12 cellular contexts compared by ENCODE assay signal in genomic region chr18:11366410-11366809, GRCh38.
DNase-seq lines count a peak whose midpoint lies in the region; ATAC-seq and TF ChIP-seq lines count a peak whose summit lies in the region.
"Had no signal": no experiment of that assay in that cellular context is flagged by ENCODE, and none has a peak within 500 bp of the region (broad histone marks: within the 10 kb centered on the region; RNA-seq: fewer than 3 reads in every experiment).

No MANE protein-coding gene starts in this region.

- no peaks in the 10 kb centered on the region for H3K9me2 ChIP-seq in GM23248 (ENCODE audit: insufficient read depth)

- H3K79me2 ChIP-seq in GM23248 (ENCODE audit: insufficient read depth): no peaks in the 10 kb centered on the region

- H3K4me1 ChIP-seq in skeletal muscle tissue (ENCODE audit: control insufficient read depth in 3 of 3, insufficient read depth in 3 of 3, low read length in 3 of 3): peaks cover 9 to 10% (median 9%) of the 10 kb centered on the region in 3 donors
- H3K4me1 ChIP-seq in GM23248 (ENCODE audit: insufficient read depth): no peaks in the 10 kb centered on the region

- in situ Hi-C loops in GM23248 (cut with MboI): no loop called here

- no peak for ATAC-seq in naive thymus-derived CD8-positive, alpha-beta T cell
- ATAC-seq: activated CD8-positive, alpha-beta memory T cell treated with anti-CD3 and anti-CD28 coated beads, Interleukin-2, amount 10 ng/mL, durations not matched to agents 7 days and 5 days had no signal

- no peak overlapping the region for H3K4me3 Mint-ChIP-seq in glutamatergic neuron (ENCODE audit: unreplicated experiment)
- no peak overlapping the region for H3K4me3 Mint-ChIP-seq in naive thymus-derived CD8-positive, alpha-beta T cell
- H3K4me3 Mint-ChIP-seq: activated CD8-positive, alpha-beta memory T cell treated with anti-CD3 and anti-CD28 coated beads, Interleukin-2, amount 10 ng/mL, durations not matched to agents 7 days and 5 days had no signal

- no peak overlapping the region for H3K4me2 ChIP-seq in GM23248 (ENCODE audit: unreplicated experiment)

- peaks cover 14% of the 10 kb centered on the region for H3K4me1 Mint-ChIP-seq in glutamatergic neuron (ENCODE audit: low read depth, unreplicated experiment)
- H3K4me1 Mint-ChIP-seq in naive thymus-derived CD8-positive, alpha-beta T cell: no peaks in the 10 kb centered on the region
- H3K4me1 Mint-ChIP-seq: activated CD8-positive, alpha-beta memory T cell treated with anti-CD3 and anti-CD28 coated beads, Interleukin-2, amount 10 ng/mL, durations not matched to agents 7 days and 5 days had no signal

- H3F3A ChIP-seq in GM23248 (ENCODE audit: insufficient read depth): no peaks in the 10 kb centered on the region

- peak overlapping the region; percentile 89 for H3K27ac Mint-ChIP-seq in glutamatergic neuron (ENCODE audit: unreplicated experiment)
- no peak overlapping the region for H3K27ac Mint-ChIP-seq in naive thymus-derived CD8-positive, alpha-beta T cell
- H3K27ac Mint-ChIP-seq: activated CD8-positive, alpha-beta memory T cell treated with anti-CD3 and anti-CD28 coated beads, Interleukin-2, amount 10 ng/mL, durations not matched to agents 7 days and 5 days had no signal

- H4K20me1 ChIP-seq in GM23248 (ENCODE audit: insufficient read depth): no peaks in the 10 kb centered on the region

- H3K9me3 Mint-ChIP-seq in glutamatergic neuron (ENCODE audit: unreplicated experiment): no peaks in the 10 kb centered on the region
- H3K9me3 Mint-ChIP-seq in naive thymus-derived CD8-positive, alpha-beta T cell: peaks cover 0 to 3% (median 0%) of the 10 kb centered on the region in 9 donors

- H3K27ac ChIP-seq in skeletal muscle tissue (ENCODE audit: low read depth, low read length): peak overlapping the region; percentile 86
- no peak overlapping the region for H3K27ac ChIP-seq in GM23248
- H3K27ac ChIP-seq: thoracic aorta had no signal

- H3K9me3 ChIP-seq in skeletal muscle tissue (ENCODE audit: control insufficient read depth in 3 of 3, low read length in 3 of 3): no peaks in the 10 kb centered on the region
- H3K9me3 ChIP-seq in GM23248 (ENCODE audit: low read depth): no peaks in the 10 kb centered on the region
- H3K9me3 ChIP-seq: thoracic aorta had no signal

- H3K36me3 ChIP-seq in skeletal muscle tissue (ENCODE audit: control insufficient read depth in 3 of 3, insufficient read depth in 3 of 3, low read length in 3 of 3): no peaks in the 10 kb centered on the region
- no peaks in the 10 kb centered on the region for H3K36me3 ChIP-seq in GM23248 (ENCODE audit: low read depth)
- H3K36me3 ChIP-seq: thoracic aorta had no signal

- no peak for TF ChIP-seq CTCF in glutamatergic neuron (IDR thresholded peaks at IDR 0.05; ENCODE audit: partially characterized antibody, unreplicated experiment)

- H3K4me3 ChIP-seq in skeletal muscle tissue (ENCODE audit: low read length in 3 of 3): no peak overlapping the region
- no peak overlapping the region for H3K4me3 ChIP-seq in GM23248
- H3K4me3 ChIP-seq: thoracic aorta had no signal

- POLR2A ChIA-PET in naive thymus-derived CD8-positive, alpha-beta T cell (lab: Charles Lee): no interaction called here

- H3K36me3 Mint-ChIP-seq in glutamatergic neuron (ENCODE audit: unreplicated experiment): no peaks in the 10 kb centered on the region
- H3K36me3 Mint-ChIP-seq in naive thymus-derived CD8-positive, alpha-beta T cell: no peaks in the 10 kb centered on the region
- H3K36me3 Mint-ChIP-seq: activated CD8-positive, alpha-beta memory T cell treated with anti-CD3 and anti-CD28 coated beads, Interleukin-2, amount 10 ng/mL, durations not matched to agents 7 days and 5 days had no signal

- H3K27me3 ChIP-seq in skeletal muscle tissue (ENCODE audit: control insufficient read depth in 3 of 3, insufficient read depth in 3 of 3, low read length in 3 of 3): no peaks in the 10 kb centered on the region
- H3K27me3 ChIP-seq in GM23248 (replicated peaks; ENCODE audit: insufficient read depth): no peaks in the 10 kb centered on the region

- no peak overlapping the region for H2AFZ ChIP-seq in GM23248

- peaks cover 2% of the 10 kb centered on the region for H3K27me3 Mint-ChIP-seq in glutamatergic neuron (ENCODE audit: unreplicated experiment)
- peaks cover 0 to 2% (median 0%) of the 10 kb centered on the region in 5 donors for H3K27me3 Mint-ChIP-seq in naive thymus-derived CD8-positive, alpha-beta T cell
- H3K27me3 Mint-ChIP-seq: activated CD8-positive, alpha-beta memory T cell treated with anti-CD3 and anti-CD28 coated beads, Interleukin-2, amount 10 ng/mL, durations not matched to agents 7 days and 5 days had no signal

- H3K9ac ChIP-seq in skeletal muscle tissue (ENCODE audit: low read depth in 1 of 3, low read length in 3 of 3): peak overlapping the region; percentile 20 to 68 (median 37)
- H3K9ac ChIP-seq in GM23248: no peak overlapping the region

- WGBS in GM23248 (ENCODE audit: low coverage in 1 of 2, low lambda C conversion rate in 2 of 2, missing lambda C conversion rate in 2 of 2), 2 experiments: 76 to 77% methylated on average over 4 of the region's 4 CpGs

- DNase-seq in HCEC 1CT: peak; percentile 20
- DNase-seq in RPMI7951 (ENCODE audit: low read depth): peak; percentile 91
- DNase-seq in glutamatergic neuron: no peak
- DNase-seq in GM23248: no peak
- no peak for DNase-seq in naive thymus-derived CD8-positive, alpha-beta T cell
- no peak for DNase-seq in NCI-H1048 (lab: John Stamatoyannopoulos, UW)
- DNase-seq: activated CD8-positive, alpha-beta memory T cell treated with anti-CD3 and anti-CD28 coated beads, Interleukin-2, amount 10 ng/mL, durations not matched to agents 7 days and 5 days; aorta; Karpas-422; T-helper 2 cell had no signal

Comparison
In these comparisons a context has a peak if more than half of its experiments do, and no peak if none do; other contexts are left out.
1. DNase-seq: peak in HCEC 1CT (single experiment) and RPMI7951 (single experiment); none in glutamatergic neuron (single experiment), GM23248 (single experiment), naive thymus-derived CD8-positive, alpha-beta T cell (0 of 10) and NCI-H1048 (single experiment).